Comparison of ENCODE assay signal across 9 cellular contexts in the genomic region with DNA sequence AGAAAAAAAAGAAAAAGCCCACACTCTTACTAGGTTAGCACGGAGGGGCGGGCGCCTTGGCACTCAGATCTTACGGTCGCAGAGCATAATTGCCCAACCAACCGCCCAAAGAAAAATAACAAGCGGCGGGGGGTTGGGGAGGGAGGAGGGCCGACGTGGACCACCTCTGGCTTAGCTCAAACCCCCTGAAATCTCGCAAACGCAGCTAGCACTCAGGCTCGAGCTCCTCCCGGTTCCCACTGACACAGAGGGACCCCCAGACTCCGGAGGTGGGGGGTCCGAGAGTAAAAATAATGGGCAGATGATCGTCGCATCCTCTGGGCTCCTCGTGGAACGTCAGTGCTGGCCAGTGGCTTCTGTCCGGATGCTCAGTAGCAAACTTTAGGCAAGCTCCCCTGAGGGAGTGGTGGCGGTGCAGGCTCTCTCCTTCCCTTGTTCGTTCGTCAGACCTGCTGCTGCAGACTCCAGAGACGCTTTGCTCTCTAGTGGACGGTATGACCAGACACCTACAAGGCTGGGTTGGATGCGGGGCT. TPM values are rescaled to one million over a fixed set of nuclear protein-coding genes. Genes with fewer than 3 reads are reported as not detected.
DNase-seq lines count a peak whose midpoint lies in the region; TF ChIP-seq lines count a peak whose summit lies in the region.
"Had no signal": no experiment of that assay in that cellular context is flagged by ENCODE, and none has a peak within 500 bp of the region (broad histone marks: within the 10 kb centered on the region; RNA-seq: fewer than 3 reads in every experiment).

No MANE protein-coding gene starts in this region.

- peak; percentile 12 for TF ChIP-seq CTCF in fibroblast of villous mesenchyme (IDR thresholded peaks at IDR 0.05; ENCODE audit: insufficient read depth, low read depth, low read length)
- peak in 2 of 4 experiments; percentile 11 to 21 for TF ChIP-seq CTCF in prostate gland (IDR thresholded peaks at IDR 0.05)

- intact Hi-C loops in prostate gland (cut with DNase I): no loop called here

- peak; percentile 14 for TF ChIP-seq POLR2A in prostate gland (IDR thresholded peaks at IDR 0.05)

- 5% methylated on average over 26 of the region's 27 CpGs for WGBS in prostate gland

- H3K4me1 ChIP-seq in prostate gland (replicated peaks): peaks cover 4% of the 10 kb centered on the region

- H3K9me3 ChIP-seq in prostate gland: no peaks in the 10 kb centered on the region

- H3K27me3 ChIP-seq in prostate gland (replicated peaks; ENCODE audit: insufficient read depth): no peaks in the 10 kb centered on the region

- H3K36me3 ChIP-seq in prostate gland: no peaks in the 10 kb centered on the region

- H3K4me3 ChIP-seq in fibroblast of villous mesenchyme (ENCODE audit: low read depth, low read length): no peak overlapping the region
- peak overlapping the region; percentile 9 to 21 for H3K4me3 ChIP-seq in prostate gland

- peak overlapping the region; percentile 67 to 94 for H3K27ac ChIP-seq in prostate gland

- peak; percentile 56 for DNase-seq in GF-D8 (lab: John Stamatoyannopoulos, UW)
- peak; percentile 67 for DNase-seq in NCI-H748 (lab: John Stamatoyannopoulos, UW; ENCODE audit: unreplicated experiment)
- DNase-seq in fibroblast of villous mesenchyme (ENCODE audit: low read depth): peak; percentile 55
- DNase-seq in prostate gland (ENCODE audit: low spot score): peak; percentile 56
- DNase-seq in NCI-H1105 treated with DMSO at 0.1 percent for 48 hours (lab: John Stamatoyannopoulos, UW): no peak
- no peak for DNase-seq in germinal center (ENCODE audit: low spot score)
- no peak for DNase-seq in T-helper 9 cell
- DNase-seq in activated gamma-delta T cell treated with Interleukin-2 at 50 U/mL for 16 hours: no peak

RNA-seq across cellular contexts. Expression of a gene that starts 12.0 kb away (rescaled TPM):
- total RNA-seq in fibroblast of villous mesenchyme (0.43 TPM in 1 of 2 replicates, not detected in the other), prostate gland (1 to 10 TPM in 1 of 2 donors, not detected in 1; 2.0 TPM)
- total RNA-seq: bronchial epithelial cell had no signal

RNA-seq across cellular contexts. Expression of a gene that starts 13.4 kb away (rescaled TPM):
- total RNA-seq in fibroblast of villous mesenchyme (under 0.01 and 0.43 TPM in 2 replicates), prostate gland (10 to 100 TPM; 10.8 to 11.4 TPM)

RNA-seq across cellular contexts. Expression of a gene that starts 31.0 kb away (rescaled TPM):
- total RNA-seq in fibroblast of villous mesenchyme (63.5 and 66.9 TPM in 2 replicates), prostate gland (100 to 1,000 TPM; 145 to 180 TPM)

RNA-seq across cellular contexts. Expression of a gene that starts 50.2 kb away (rescaled TPM):
- under 0.01 TPM in 1 of 2 replicates, not detected in the other for total RNA-seq in fibroblast of villous mesenchyme
- under 1 TPM in 1 of 2 donors, not detected in 1; 0.09 TPM for total RNA-seq in prostate gland
- total RNA-seq: bronchial epithelial cell had no signal

Comparison
In these comparisons a context has a peak if more than half of its experiments do, and no peak if none do; other contexts are left out.
1. DNase-seq: peak in GF-D8 (single experiment), NCI-H748 (single experiment), fibroblast of villous mesenchyme (single experiment) and prostate gland (single experiment); none in NCI-H1105 treated with DMSO at 0.1 percent for 48 hours (single experiment), germinal center (single experiment), T-helper 9 cell (single experiment) and activated gamma-delta T cell treated with Interleukin-2 at 50 U/mL for 16 hours (single experiment).